9 cellular contexts compared by ENCODE assay signal in the genomic region with DNA sequence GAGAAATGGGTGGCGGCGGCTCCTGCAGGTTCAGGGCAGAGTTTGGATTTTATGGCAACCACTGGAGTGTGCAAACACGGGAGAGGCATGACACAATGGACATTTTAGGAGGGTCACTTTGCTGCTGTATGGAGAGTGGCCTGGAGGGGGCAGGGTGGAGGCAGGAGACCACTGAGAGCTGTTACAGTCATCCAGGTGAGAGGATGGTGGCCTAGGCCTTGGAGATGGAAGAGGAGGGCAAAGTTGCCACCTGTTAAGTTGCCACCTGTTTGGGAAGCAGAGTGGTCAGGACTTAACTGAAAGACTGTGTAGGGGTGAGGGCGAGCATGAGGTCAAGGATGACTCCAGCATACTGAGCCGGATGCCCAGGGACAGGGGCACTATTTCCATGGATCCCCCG. TPM values are rescaled to one million over a fixed set of nuclear protein-coding genes. Genes with fewer than 3 reads are reported as not detected.
DNase-seq lines count a peak whose midpoint lies in the region; ATAC-seq and TF ChIP-seq lines count a peak whose summit lies in the region.
"Had no signal": no experiment of that assay in that cellular context is flagged by ENCODE, and none has a peak within 500 bp of the region (broad histone marks: within the 10 kb centered on the region; RNA-seq: fewer than 3 reads in every experiment).

No MANE protein-coding gene starts in this region.

- H3K4me3 ChIP-seq in GM12865 (ENCODE audit: low read depth, low read length) (no peak overlapping the region), fibroblast of villous mesenchyme (ENCODE audit: low read depth, low read length) (no peak overlapping the region)

- TF ChIP-seq CTCF in GM12865 (IDR thresholded peaks at IDR 0.05; ENCODE audit: insufficient read depth, low read depth, low read length, missing control alignments) (peak; percentile 73), fibroblast of villous mesenchyme (IDR thresholded peaks at IDR 0.05; ENCODE audit: insufficient read depth, low read depth, low read length) (peak; percentile 70)

- no peak for ATAC-seq in HG02759 (IDR thresholded peaks at IDR 0.05; ENCODE audit: unreplicated experiment)
- ATAC-seq: right cardiac atrium had no signal

- DNase-seq in GM12865 (ENCODE audit: low read depth), result peak; percentile 69
- peak; percentile 27 for DNase-seq in NCI-H2196 treated with DMSO at 0.1 percent for 48 hours (lab: John Stamatoyannopoulos, UW; ENCODE audit: unreplicated experiment)
- DNase-seq in activated T-cell treated with anti-CD3 and anti-CD28 coated beads for 1 hour (ENCODE audit: low read depth), result peak; percentile 54
- DNase-seq in fibroblast of villous mesenchyme (ENCODE audit: low read depth), result no peak
- DNase-seq in stimulated activated CD4-positive, alpha-beta T cell treated with anti-CD3 and anti-CD28 coated beads, Interleukin-4, amount 100 ng/mL, for 1 hour, result peak; percentile 58
- no peak for DNase-seq in NCI-H1436 (lab: John Stamatoyannopoulos, UW)
- no peak for DNase-seq in HK-2 (ENCODE audit: unreplicated experiment)

RNA-seq across cellular contexts. Expression of a gene that starts 2.3 kb away (rescaled TPM):
- 4.3 and 6.4 TPM in 2 replicates for total RNA-seq in fibroblast of villous mesenchyme

RNA-seq across cellular contexts. Expression of a gene that starts 12.2 kb away (rescaled TPM):
- 172 and 202 TPM in 2 replicates for total RNA-seq in fibroblast of villous mesenchyme

RNA-seq across cellular contexts. Expression of a gene that starts 14.4 kb away (rescaled TPM):
- not detected in 2 replicates for total RNA-seq in fibroblast of villous mesenchyme

RNA-seq across cellular contexts. Expression of a gene that starts 16.1 kb away (rescaled TPM):
- 3.5 and 4.7 TPM in 2 replicates for total RNA-seq in fibroblast of villous mesenchyme

RNA-seq across cellular contexts. Expression of a gene that starts 26.0 kb away (rescaled TPM):
- not detected in 2 replicates for total RNA-seq in fibroblast of villous mesenchyme

Comparison
In these comparisons a context has a peak if more than half of its experiments do, and no peak if none do; other contexts are left out.
1. DNase-seq: peak in GM12865 (single experiment), NCI-H2196 treated with DMSO at 0.1 percent for 48 hours (single experiment), activated T-cell treated with anti-CD3 and anti-CD28 coated beads for 1 hour (single experiment) and stimulated activated CD4-positive, alpha-beta T cell treated with anti-CD3 and anti-CD28 coated beads, Interleukin-4, amount 100 ng/mL, for 1 hour (single experiment); none in fibroblast of villous mesenchyme (single experiment), NCI-H1436 (single experiment) and HK-2 (single experiment).